ENCODE assay signal across 8 cellular contexts in genomic region chr5:134227259-134227658, GRCh38. TPM values are rescaled to one million over a fixed set of nuclear protein-coding genes. Genes with fewer than 3 reads are reported as not detected.
DNase-seq lines count a peak whose midpoint lies in the region; ATAC-seq and TF ChIP-seq lines count a peak whose summit lies in the region.

No MANE protein-coding gene starts in this region.

- ATAC-seq in gastroesophageal sphincter, result no peak
- no peak for ATAC-seq in HG03432 (IDR thresholded peaks at IDR 0.05; ENCODE audit: unreplicated experiment)

- H3K36me3 Mint-ChIP-seq in CD14-positive monocyte (peaks cover under 1 to 7% of the 10 kb centered on the region in 2 donors), osteocyte (ENCODE audit: unreplicated experiment) (no peaks in the 10 kb centered on the region)
- H3K36me3 Mint-ChIP-seq in activated CD4-positive, alpha-beta memory T cell treated with anti-CD3 and anti-CD28 coated beads, Interleukin-2, amount 10 ng/mL, durations not matched to agents 7 days and 5 days (ENCODE audit: low read depth), result peaks cover 24% of the 10 kb centered on the region

- intact Hi-C loops in CD14-positive monocyte (cut with micrococcal nuclease), result loop anchor here (2.0 to 10.0 kb wide), 4 partner anchors 35 to 298 kb away; partner anchors contain the start of genes UBE2B (in 2 of the 2) and JADE2 (in 1 of the 2)

- peaks cover 27% of the 10 kb centered on the region for H3K4me1 Mint-ChIP-seq in CD14-positive monocyte
- peaks cover 36% of the 10 kb centered on the region for H3K4me1 Mint-ChIP-seq in activated CD4-positive, alpha-beta memory T cell treated with anti-CD3 and anti-CD28 coated beads, Interleukin-2, amount 10 ng/mL, durations not matched to agents 7 days and 5 days
- peaks cover 34% of the 10 kb centered on the region for H3K4me1 Mint-ChIP-seq in osteocyte (ENCODE audit: unreplicated experiment)

- WGBS in gastroesophageal sphincter (ENCODE audit: low coverage in 1 of 2), 2 donors, result no CpG with 5 or more reads among the region's 5 CpGs

- no peak for DNase-seq in CD14-positive monocyte (ENCODE audit: low spot score)
- DNase-seq in LNCaP clone FGC (ENCODE audit: low read depth), result no peak
- DNase-seq in activated CD4-positive, alpha-beta memory T cell treated with anti-CD3 and anti-CD28 coated beads, Interleukin-2, amount 10 ng/mL, durations not matched to agents 7 days and 5 days, result no peak
- DNase-seq in osteocyte (ENCODE audit: extremely low spot score, unreplicated experiment), result no peak
- DNase-seq in stimulated activated naive CD4-positive, alpha-beta T cell treated with Interleukin-2 at 50 U/mL for 16 hours (lab: John Stamatoyannopoulos, UW), result no peak
- no peak for DNase-seq in GM19240 (ENCODE audit: insufficient read length, low spot score)

- no peak for TF ChIP-seq EP300 in gastroesophageal sphincter (IDR thresholded peaks at IDR 0.05)

- H3K4me3 Mint-ChIP-seq in CD14-positive monocyte (peak overlapping the region; percentile 65 to 94), osteocyte (ENCODE audit: unreplicated experiment) (peak overlapping the region; percentile 93)
- H3K4me3 Mint-ChIP-seq in activated CD4-positive, alpha-beta memory T cell treated with anti-CD3 and anti-CD28 coated beads, Interleukin-2, amount 10 ng/mL, durations not matched to agents 7 days and 5 days, result peak overlapping the region; percentile 95

- peak overlapping the region in 4 of 7 donors; percentile 76 to 99 (median 99) for H3K27ac Mint-ChIP-seq in CD14-positive monocyte
- H3K27ac Mint-ChIP-seq in activated CD4-positive, alpha-beta memory T cell treated with anti-CD3 and anti-CD28 coated beads, Interleukin-2, amount 10 ng/mL, durations not matched to agents 7 days and 5 days, result peak overlapping the region; percentile 98
- H3K27ac Mint-ChIP-seq in osteocyte (ENCODE audit: unreplicated experiment), result peak overlapping the region; percentile 99

- TF ChIP-seq CTCF in CD14-positive monocyte (IDR thresholded peaks at IDR 0.05) (no peak), LNCaP clone FGC (IDR thresholded peaks at IDR 0.05; ENCODE audit: control insufficient read depth, extremely low read depth, insufficient read depth) (no peak), gastroesophageal sphincter (IDR thresholded peaks at IDR 0.05) (no peak), osteocyte (IDR thresholded peaks at IDR 0.05) (no peak)

- no peaks in the 10 kb centered on the region for H3K27me3 ChIP-seq in gastroesophageal sphincter

- CTCF ChIA-PET in activated CD4-positive, alpha-beta memory T cell treated with anti-CD3 and anti-CD28 coated beads, Interleukin-2, amount 10 ng/mL, durations not matched to agents 7 days and 5 days (lab: Charles Lee), result interaction anchor here (0.9 to 2.0 kb wide), 3 partner anchors 10 to 188 kb away, joined by 5 to 6 read pairs (median 6); no protein-coding TSS in a partner anchor

- no peaks in the 10 kb centered on the region for H3K27me3 Mint-ChIP-seq in CD14-positive monocyte (ENCODE audit: low read depth in 3 of 3)
- no peaks in the 10 kb centered on the region for H3K27me3 Mint-ChIP-seq in activated CD4-positive, alpha-beta memory T cell treated with anti-CD3 and anti-CD28 coated beads, Interleukin-2, amount 10 ng/mL, durations not matched to agents 7 days and 5 days
- no peaks in the 10 kb centered on the region for H3K27me3 Mint-ChIP-seq in osteocyte (ENCODE audit: unreplicated experiment)

- no peaks in the 10 kb centered on the region for H3K36me3 ChIP-seq in gastroesophageal sphincter

- H3K4me3 ChIP-seq in LNCaP clone FGC (ENCODE audit: low read depth, low read length) (peak overlapping the region; percentile 99), gastroesophageal sphincter (peak overlapping the region in 1 of 2 donors; percentile 97)

- peaks cover 0 to 36% (median 5%) of the 10 kb centered on the region in 3 donors for H3K4me1 ChIP-seq in gastroesophageal sphincter

- peak overlapping the region; percentile 91 to 100 (median 100) for H3K27ac ChIP-seq in gastroesophageal sphincter

- no peak for TF ChIP-seq POLR2A in gastroesophageal sphincter (IDR thresholded peaks at IDR 0.05)

- POLR2A ChIA-PET in activated CD4-positive, alpha-beta memory T cell treated with anti-CD3 and anti-CD28 coated beads, Interleukin-2, amount 10 ng/mL, durations not matched to agents 7 days and 5 days (lab: Charles Lee), result interaction anchor here (0.9 to 6.5 kb wide), 12 partner anchors 9 to 677 kb away, joined by 3 to 118 read pairs (median 16); partner anchors contain the start of genes JADE2, PCBD2, SAR1B and SKP1

- H3K9me3 Mint-ChIP-seq in CD14-positive monocyte, result peaks cover 0 to 2% (median 0%) of the 10 kb centered on the region in 7 donors
- no peaks in the 10 kb centered on the region for H3K9me3 Mint-ChIP-seq in activated CD4-positive, alpha-beta memory T cell treated with anti-CD3 and anti-CD28 coated beads, Interleukin-2, amount 10 ng/mL, durations not matched to agents 7 days and 5 days
- H3K9me3 Mint-ChIP-seq in osteocyte (ENCODE audit: unreplicated experiment), result no peaks in the 10 kb centered on the region

- no peaks in the 10 kb centered on the region for H3K9me3 ChIP-seq in gastroesophageal sphincter

RNA-seq across cellular contexts. Expression of gene PPP2CA, which starts 1.4 kb away (rescaled TPM):
- polyA plus RNA-seq in CD14-positive monocyte, result 100 to 1,000 TPM; 225 to 245 TPM
- 100 to 1,000 TPM; 146 to 156 TPM for total RNA-seq in activated CD4-positive, alpha-beta memory T cell treated with anti-CD3 and anti-CD28 coated beads, Interleukin-2, amount 10 ng/mL, durations not matched to agents 7 days and 5 days
- total RNA-seq in gastroesophageal sphincter (100 to 1,000 TPM; 116 to 212 (median 129) TPM), osteocyte (108 and 117 TPM in 2 replicates)

RNA-seq across cellular contexts. Expression of gene SKP1, which starts 50.5 kb away (rescaled TPM):
- 100 to 1,000 TPM; 735 to 787 TPM for polyA plus RNA-seq in CD14-positive monocyte
- total RNA-seq in activated CD4-positive, alpha-beta memory T cell treated with anti-CD3 and anti-CD28 coated beads, Interleukin-2, amount 10 ng/mL, durations not matched to agents 7 days and 5 days, result 100 to 1,000 TPM; 197 to 205 TPM
- 100 to 1,000 TPM; 313 to 463 (median 399) TPM for total RNA-seq in gastroesophageal sphincter
- total RNA-seq in osteocyte, result 320 and 333 TPM in 2 replicates
